17 cellular contexts compared by ENCODE assay signal in genomic region chr13:95222733-95223018, GRCh38.
DNase-seq lines count a peak whose midpoint lies in the region; ATAC-seq and TF ChIP-seq lines count a peak whose summit lies in the region.
"Had no signal": no experiment of that assay in that cellular context is flagged by ENCODE, and none has a peak within 500 bp of the region (broad histone marks: within the 10 kb centered on the region; RNA-seq: fewer than 3 reads in every experiment).

No MANE protein-coding gene starts in this region.

- DNase-seq in WERI-Rb-1 (no peak), NCI-H1930 (lab: John Stamatoyannopoulos, UW) (no peak), NCI-H1105 treated with DMSO at 0.1 percent for 48 hours (lab: John Stamatoyannopoulos, UW) (no peak), kidney tubule cell (ENCODE audit: low spot score) (no peak)
- no peak for DNase-seq in activated CD4-positive, CD25-positive, alpha-beta regulatory T cell (lab: John Stamatoyannopoulos, UW)
- DNase-seq: activated CD8-positive, alpha-beta memory T cell treated with anti-CD3 and anti-CD28 coated beads for 24 hours; GOT3; heart right ventricle; kidney; NCI-H1436 treated with DMSO at 0.1 percent for 48 hours; NCI-H510A treated with DMSO at 0.1 percent for 48 hours; pancreas; stimulated activated CD4-positive, alpha-beta T cell treated with anti-CD3 and anti-CD28 coated beads, Interleukin-12 subunit alpha, Interleukin-12 subunit beta, amount 100 ng/mL, for 4 hours had no signal

- TF ChIP-seq CTCF in GM12873 (IDR thresholded peaks at IDR 0.05; ENCODE audit: insufficient read depth, low read depth, low read length, missing control alignments) (peak; percentile 37), WERI-Rb-1 (IDR thresholded peaks at IDR 0.05; ENCODE audit: low read depth, low read length) (0 out of 2 replicates have a peak, but pooled peaks have one; percentile 18)

- H3K4me3 ChIP-seq in WERI-Rb-1 (ENCODE audit: low read depth, low read length), result no peak overlapping the region
- H3K4me3 ChIP-seq: esophagus muscularis mucosa, heart right ventricle, pancreas had no signal

- ATAC-seq in GM19468 (IDR thresholded peaks at IDR 0.05; ENCODE audit: extremely low read depth, unreplicated experiment), result peak; percentile 11
- ATAC-seq in HG03045 (IDR thresholded peaks at IDR 0.05; ENCODE audit: unreplicated experiment), result peak; percentile 54
- ATAC-seq: heart right ventricle, pancreas had no signal

- H3K27ac ChIP-seq in WERI-Rb-1, result no peak overlapping the region
- H3K27ac ChIP-seq: esophagus muscularis mucosa, heart right ventricle, pancreas had no signal

- peaks cover 3% of the 10 kb centered on the region for H3K9me3 ChIP-seq in WERI-Rb-1 (ENCODE audit: severe bottlenecking)
- H3K9me3 ChIP-seq: esophagus muscularis mucosa, heart right ventricle, pancreas had no signal

- H3K36me3 ChIP-seq in WERI-Rb-1, result no peaks in the 10 kb centered on the region; the same call in none of the 2 replicates
- H3K36me3 ChIP-seq: esophagus muscularis mucosa, heart right ventricle, pancreas had no signal

- no peaks in the 10 kb centered on the region for H3K27me3 ChIP-seq in WERI-Rb-1 (ENCODE audit: insufficient read depth, low read depth, severe bottlenecking)
- H3K27me3 ChIP-seq: esophagus muscularis mucosa, heart right ventricle, pancreas had no signal
